ENCODE assay signal across 5 cellular contexts in the genomic region with DNA sequence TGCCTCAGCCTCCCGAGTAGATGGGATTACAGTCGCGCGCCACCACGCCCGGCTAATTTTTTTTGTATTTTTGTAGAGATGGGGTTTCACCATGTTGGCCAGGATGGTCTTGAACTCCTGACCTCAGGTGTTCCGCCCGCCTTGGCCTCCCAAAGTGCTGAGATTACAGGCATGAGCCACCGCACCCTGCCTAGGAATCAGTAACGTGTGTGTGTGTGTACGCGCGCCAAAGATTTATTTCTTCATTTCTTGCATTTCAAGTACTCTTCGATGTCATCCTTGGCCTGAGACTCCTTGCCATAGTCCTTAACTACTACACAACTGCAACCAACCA. TPM values are rescaled to one million over a fixed set of nuclear protein-coding genes. Genes with fewer than 3 reads are reported as not detected.
DNase-seq lines count a peak whose midpoint lies in the region; FAIRE-seq and TF ChIP-seq lines count a peak whose summit lies in the region.
"Not testable (repeated sequence)": the region's sequence is repeated elsewhere in the genome, so short reads cannot be mapped to it uniquely, and the experiment has no call there.

No MANE protein-coding gene starts in this region.

- H3K9me3 ChIP-seq in keratinocyte (ENCODE audit: control insufficient read depth, low read depth, low read length): not testable (repeated sequence)

- not testable (repeated sequence) for H3K9me3 Mint-ChIP-seq in activated CD4-positive, alpha-beta T cell treated with anti-CD3 and anti-CD28 coated beads, Interleukin-2, amount 10 ng/mL, durations not matched to agents 7 days and 5 days; dendritic cell treated with granulocyte-macrophage colony-stimulating factor and Interleukin-4, amounts not matched to agents 40 ng/mL and 50 ng/mL, for 4 days

- not testable (repeated sequence) for H3K36me3 ChIP-seq in keratinocyte (ENCODE audit: control insufficient read depth in 2 of 2, extremely low read depth in 1 of 2, insufficient read depth in 2 of 2, low read length in 2 of 2)

- peak overlapping the region; percentile 89 for H3K4me3 Mint-ChIP-seq in activated CD4-positive, alpha-beta T cell treated with anti-CD3 and anti-CD28 coated beads, Interleukin-2, amount 10 ng/mL, durations not matched to agents 7 days and 5 days
- peak overlapping the region; percentile 83 for H3K4me3 Mint-ChIP-seq in dendritic cell treated with granulocyte-macrophage colony-stimulating factor and Interleukin-4, amounts not matched to agents 40 ng/mL and 50 ng/mL, for 4 days

- H2AFZ ChIP-seq in keratinocyte (ENCODE audit: control insufficient read depth, low read length): not testable (repeated sequence)

- H3K27ac ChIP-seq in HL-60 (replicated peaks) (peak overlapping the region; percentile 85), keratinocyte (ENCODE audit: control insufficient read depth, insufficient read depth, low read length) (peak overlapping the region; percentile 87)

- DNase-seq in HL-60 (ENCODE audit: low read depth in 1 of 2, low spot score in 1 of 2); activated CD4-positive, alpha-beta T cell treated with anti-CD3 and anti-CD28 coated beads, Interleukin-2, amount 10 ng/mL, durations not matched to agents 7 days and 5 days; keratinocyte (ENCODE audit: low read depth, low spot score): not testable (repeated sequence)
- peak; percentile 37 for DNase-seq in posterior vena cava (ENCODE audit: low spot score)

- intact Hi-C loops in dendritic cell treated with granulocyte-macrophage colony-stimulating factor and Interleukin-4, amounts not matched to agents 40 ng/mL and 50 ng/mL, for 4 days (cut with micrococcal nuclease); posterior vena cava (cut with DNase I): not testable (repeated sequence)

- CTCF ChIA-PET in activated CD4-positive, alpha-beta T cell treated with anti-CD3 and anti-CD28 coated beads, Interleukin-2, amount 10 ng/mL, durations not matched to agents 7 days and 5 days (lab: Charles Lee): interaction anchor here (1.7 to 3.2 kb wide), 2 partner anchors 85 to 195 kb away, joined by 4 to 12 read pairs; a partner anchor contains a TSS

- peaks cover 36% of the 10 kb centered on the region for H3K79me2 ChIP-seq in keratinocyte (ENCODE audit: control insufficient read depth, insufficient read depth, low read length)

- H3K4me2 ChIP-seq in keratinocyte (ENCODE audit: control insufficient read depth, extremely low read depth, insufficient read depth, low read depth, low read length): peak overlapping the region; percentile 94

- not testable (repeated sequence) for H3K27me3 ChIP-seq in HL-60 (ENCODE audit: insufficient read depth, poor library complexity, severe bottlenecking); keratinocyte (ENCODE audit: control insufficient read depth, extremely low read depth, insufficient read depth, low read length)

- dilution Hi-C loops in keratinocyte (cut with MboI; ENCODE audit: extremely low pct_ligation_motif_present, low sequenced_read_pairs): not testable (repeated sequence)

- H3K4me1 Mint-ChIP-seq in activated CD4-positive, alpha-beta T cell treated with anti-CD3 and anti-CD28 coated beads, Interleukin-2, amount 10 ng/mL, durations not matched to agents 7 days and 5 days: peaks cover 57% of the 10 kb centered on the region
- H3K4me1 Mint-ChIP-seq in dendritic cell treated with granulocyte-macrophage colony-stimulating factor and Interleukin-4, amounts not matched to agents 40 ng/mL and 50 ng/mL, for 4 days (ENCODE audit: low read depth): peaks cover 37% of the 10 kb centered on the region

- H3K9me1 ChIP-seq in keratinocyte (ENCODE audit: control insufficient read depth, extremely low read depth, insufficient read depth, low read length): not testable (repeated sequence)

- POLR2A ChIA-PET in activated CD4-positive, alpha-beta T cell treated with anti-CD3 and anti-CD28 coated beads, Interleukin-2, amount 10 ng/mL, durations not matched to agents 7 days and 5 days (lab: Charles Lee): interaction anchor here (1.0 kb wide), 1 partner anchor 102 kb away, joined by 3 read pairs; a partner anchor contains a TSS

- not testable (repeated sequence) for TF ChIP-seq CTCF in HL-60 (IDR thresholded peaks at IDR 0.05; ENCODE audit: insufficient read depth, low read length); keratinocyte (optimal IDR thresholded peaks at IDR 0.05 in 1 of 3, IDR thresholded peaks at IDR 0.05 in 1 of 3, conservative IDR thresholded peaks at IDR 0.05 in 1 of 3; ENCODE audit: extremely low read depth in 1 of 3, insufficient read depth in 2 of 3, low read length in 3 of 3)

- not testable (repeated sequence) for H3K4me1 ChIP-seq in keratinocyte (ENCODE audit: control insufficient read depth, extremely low read depth, insufficient read depth, low read length)

- not testable (repeated sequence) for H4K20me1 ChIP-seq in keratinocyte (ENCODE audit: control insufficient read depth, extremely low read depth, insufficient read depth, low read length)

- peak; percentile 43 for FAIRE-seq in keratinocyte (lab: Jason Lieb, UNC)

- H3K4me3 ChIP-seq in HL-60 (replicated peaks; ENCODE audit: insufficient read depth, low read length): peak overlapping the region; percentile 86; the same call in 1 of the 2 replicates
- H3K4me3 ChIP-seq in keratinocyte (ENCODE audit: control insufficient read depth in 2 of 3, extremely low read depth in 1 of 3, insufficient read depth in 2 of 3, low read depth in 1 of 3, low read length in 3 of 3): peak overlapping the region; percentile 86 to 95 (median 91)

- peaks cover 15% of the 10 kb centered on the region for H3K36me3 Mint-ChIP-seq in activated CD4-positive, alpha-beta T cell treated with anti-CD3 and anti-CD28 coated beads, Interleukin-2, amount 10 ng/mL, durations not matched to agents 7 days and 5 days (ENCODE audit: low read depth)
- peaks cover 11% of the 10 kb centered on the region for H3K36me3 Mint-ChIP-seq in dendritic cell treated with granulocyte-macrophage colony-stimulating factor and Interleukin-4, amounts not matched to agents 40 ng/mL and 50 ng/mL, for 4 days (ENCODE audit: low read depth)

- not testable (repeated sequence) for H3K27me3 Mint-ChIP-seq in activated CD4-positive, alpha-beta T cell treated with anti-CD3 and anti-CD28 coated beads, Interleukin-2, amount 10 ng/mL, durations not matched to agents 7 days and 5 days; dendritic cell treated with granulocyte-macrophage colony-stimulating factor and Interleukin-4, amounts not matched to agents 40 ng/mL and 50 ng/mL, for 4 days

- peak overlapping the region; percentile 97 for H3K27ac Mint-ChIP-seq in activated CD4-positive, alpha-beta T cell treated with anti-CD3 and anti-CD28 coated beads, Interleukin-2, amount 10 ng/mL, durations not matched to agents 7 days and 5 days
- peak overlapping the region; percentile 85 for H3K27ac Mint-ChIP-seq in dendritic cell treated with granulocyte-macrophage colony-stimulating factor and Interleukin-4, amounts not matched to agents 40 ng/mL and 50 ng/mL, for 4 days

- H3K9ac ChIP-seq in keratinocyte (ENCODE audit: control insufficient read depth, extremely low read depth, insufficient read depth, low read length): peak overlapping the region; percentile 92

RNA-seq across cellular contexts. Expression of a gene that starts 0.6 kb away (rescaled TPM):
- total RNA-seq in activated CD4-positive, alpha-beta T cell treated with anti-CD3 and anti-CD28 coated beads, Interleukin-2, amount 10 ng/mL, durations not matched to agents 7 days and 5 days: 10 to 100 TPM; 61.6 to 73.2 TPM
- 5.7 to 19.7 TPM (median 8.9 TPM) in 3 replicates for polyA plus RNA-seq in keratinocyte
- polyA plus RNA-seq in keratinocyte (2011; ENCODE audit: low read depth): 5.0 TPM
- polyA plus RNA-seq in keratinocyte (2011; cell fraction: cytosol; rRNA removed): 7.5 and 10.2 TPM in 2 replicates
- polyA plus RNA-seq in keratinocyte (2011; cell fraction: nucleus; rRNA removed): 30.9 and 33.6 TPM in 2 replicates
- polyA plus RNA-seq in keratinocyte (2012; ENCODE audit: low replicate concordance): 19.6 and 28.5 TPM in 2 replicates
- 13.6 to 115 TPM (median 27.1 TPM) in 3 replicates for polyA minus RNA-seq in keratinocyte
- 12.3 TPM for polyA minus RNA-seq in keratinocyte (2011; cell fraction: cytosol; rRNA and poly(A)+ RNA removed)
- polyA minus RNA-seq in keratinocyte (2011; cell fraction: nucleus; rRNA and poly(A)+ RNA removed): 23.4 and 33.7 TPM in 2 replicates
- 10 to 100 TPM; 33.3 to 37.8 TPM for total RNA-seq in posterior vena cava

RNA-seq across cellular contexts. Expression of a gene that starts 5.9 kb away (rescaled TPM):
- 100 to 1,000 TPM; 323 to 336 TPM for total RNA-seq in activated CD4-positive, alpha-beta T cell treated with anti-CD3 and anti-CD28 coated beads, Interleukin-2, amount 10 ng/mL, durations not matched to agents 7 days and 5 days
- 7.5 to 12.8 TPM (median 11.5 TPM) in 3 replicates for polyA plus RNA-seq in keratinocyte
- polyA plus RNA-seq in keratinocyte (2011; ENCODE audit: low read depth): 4.0 TPM
- 6.7 and 9.1 TPM in 2 replicates for polyA plus RNA-seq in keratinocyte (2011; cell fraction: cytosol; rRNA removed)
- polyA plus RNA-seq in keratinocyte (2011; cell fraction: nucleus; rRNA removed): 5.7 and 7.8 TPM in 2 replicates
- 11.0 and 17.2 TPM in 2 replicates for polyA plus RNA-seq in keratinocyte (2012; ENCODE audit: low replicate concordance)
- 5.7 to 18.7 TPM (median 8.0 TPM) in 3 replicates for polyA minus RNA-seq in keratinocyte
- 5.9 TPM for polyA minus RNA-seq in keratinocyte (2011; cell fraction: cytosol; rRNA and poly(A)+ RNA removed)
- 2.0 and 2.2 TPM in 2 replicates for polyA minus RNA-seq in keratinocyte (2011; cell fraction: nucleus; rRNA and poly(A)+ RNA removed)
- 10 to 100 TPM; 50.7 to 63.8 TPM for total RNA-seq in posterior vena cava

RNA-seq across cellular contexts. Expression of a gene that starts 26.7 kb away (rescaled TPM):
- 10 to 100 TPM; 19.6 to 23.6 TPM for total RNA-seq in activated CD4-positive, alpha-beta T cell treated with anti-CD3 and anti-CD28 coated beads, Interleukin-2, amount 10 ng/mL, durations not matched to agents 7 days and 5 days
- polyA plus RNA-seq in keratinocyte: 36.9 to 41.5 TPM (median 39.6 TPM) in 3 replicates
- polyA plus RNA-seq in keratinocyte (2011; ENCODE audit: low read depth): 15.2 TPM
- polyA plus RNA-seq in keratinocyte (2011; cell fraction: cytosol; rRNA removed): 28.9 and 37.2 TPM in 2 replicates
- polyA plus RNA-seq in keratinocyte (2011; cell fraction: nucleus; rRNA removed): 23.9 and 24.4 TPM in 2 replicates
- polyA plus RNA-seq in keratinocyte (2012; ENCODE audit: low replicate concordance): 15.7 and 31.9 TPM in 2 replicates
- 13.9 to 30.5 TPM (median 29.3 TPM) in 3 replicates for polyA minus RNA-seq in keratinocyte
- polyA minus RNA-seq in keratinocyte (2011; cell fraction: cytosol; rRNA and poly(A)+ RNA removed): 11.5 TPM
- polyA minus RNA-seq in keratinocyte (2011; cell fraction: nucleus; rRNA and poly(A)+ RNA removed): 5.2 and 6.4 TPM in 2 replicates
- 10 to 100 TPM in 1 of 2 donors, 1 to 10 TPM in 1; 10.0 to 10.8 TPM for total RNA-seq in posterior vena cava

RNA-seq across cellular contexts. Expression of a gene that starts 35.1 kb away (rescaled TPM):
- under 1 TPM in 1 of 2 experiments, not detected in 1; 0.07 TPM for total RNA-seq in activated CD4-positive, alpha-beta T cell treated with anti-CD3 and anti-CD28 coated beads, Interleukin-2, amount 10 ng/mL, durations not matched to agents 7 days and 5 days
- 0.14 to 0.31 TPM (median 0.25 TPM) in 3 replicates for polyA plus RNA-seq in keratinocyte
- 0.52 TPM for polyA plus RNA-seq in keratinocyte (2011; ENCODE audit: low read depth)
- 0.19 and 0.21 TPM in 2 replicates for polyA plus RNA-seq in keratinocyte (2011; cell fraction: cytosol; rRNA removed)
- 1.7 and 1.9 TPM in 2 replicates for polyA plus RNA-seq in keratinocyte (2011; cell fraction: nucleus; rRNA removed)
- 0.18 and 1.4 TPM in 2 replicates for polyA plus RNA-seq in keratinocyte (2012; ENCODE audit: low replicate concordance)
- polyA minus RNA-seq in keratinocyte: 0.10 to 0.30 TPM in 2 of 3 replicates, not detected in the other
- not detected for polyA minus RNA-seq in keratinocyte (2011; cell fraction: cytosol; rRNA and poly(A)+ RNA removed)
- 0.23 and 0.32 TPM in 2 replicates for polyA minus RNA-seq in keratinocyte (2011; cell fraction: nucleus; rRNA and poly(A)+ RNA removed)
- total RNA-seq in posterior vena cava: 1 to 10 TPM; 1.1 to 1.2 TPM

RNA-seq across cellular contexts. Expression of a gene that starts 35.2 kb away (rescaled TPM):
- total RNA-seq in activated CD4-positive, alpha-beta T cell treated with anti-CD3 and anti-CD28 coated beads, Interleukin-2, amount 10 ng/mL, durations not matched to agents 7 days and 5 days: 1 to 10 TPM in 1 of 2 experiments, under 1 TPM in 1; 0.94 to 1.6 TPM
- polyA plus RNA-seq in keratinocyte: 12.8 to 15.8 TPM (median 15.7 TPM) in 3 replicates
- 16.6 TPM for polyA plus RNA-seq in keratinocyte (2011; ENCODE audit: low read depth)
- polyA plus RNA-seq in keratinocyte (2011; cell fraction: cytosol; rRNA removed): 21.5 and 30.4 TPM in 2 replicates
- polyA plus RNA-seq in keratinocyte (2011; cell fraction: nucleus; rRNA removed): 19.3 and 19.7 TPM in 2 replicates
- polyA plus RNA-seq in keratinocyte (2012; ENCODE audit: low replicate concordance): 15.6 and 40.3 TPM in 2 replicates
- polyA minus RNA-seq in keratinocyte: 8.6 to 23.1 TPM (median 13.1 TPM) in 3 replicates
- polyA minus RNA-seq in keratinocyte (2011; cell fraction: cytosol; rRNA and poly(A)+ RNA removed): 19.0 TPM
- polyA minus RNA-seq in keratinocyte (2011; cell fraction: nucleus; rRNA and poly(A)+ RNA removed): 9.4 and 9.6 TPM in 2 replicates
- total RNA-seq in posterior vena cava: 10 to 100 TPM; 14.8 to 20.4 TPM

Comparison
In these comparisons a context has a peak if more than half of its experiments do, and no peak if none do; other contexts are left out.
1. RNA of a gene that starts 5.9 kb away (total RNA-seq): 323 to 336 TPM in activated CD4-positive, alpha-beta T cell treated with anti-CD3 and anti-CD28 coated beads, Interleukin-2, amount 10 ng/mL, durations not matched to agents 7 days and 5 days; 50.7 to 63.8 TPM in posterior vena cava; every median in the first group is over 4 times any median in the second.